In the genomic region with DNA sequence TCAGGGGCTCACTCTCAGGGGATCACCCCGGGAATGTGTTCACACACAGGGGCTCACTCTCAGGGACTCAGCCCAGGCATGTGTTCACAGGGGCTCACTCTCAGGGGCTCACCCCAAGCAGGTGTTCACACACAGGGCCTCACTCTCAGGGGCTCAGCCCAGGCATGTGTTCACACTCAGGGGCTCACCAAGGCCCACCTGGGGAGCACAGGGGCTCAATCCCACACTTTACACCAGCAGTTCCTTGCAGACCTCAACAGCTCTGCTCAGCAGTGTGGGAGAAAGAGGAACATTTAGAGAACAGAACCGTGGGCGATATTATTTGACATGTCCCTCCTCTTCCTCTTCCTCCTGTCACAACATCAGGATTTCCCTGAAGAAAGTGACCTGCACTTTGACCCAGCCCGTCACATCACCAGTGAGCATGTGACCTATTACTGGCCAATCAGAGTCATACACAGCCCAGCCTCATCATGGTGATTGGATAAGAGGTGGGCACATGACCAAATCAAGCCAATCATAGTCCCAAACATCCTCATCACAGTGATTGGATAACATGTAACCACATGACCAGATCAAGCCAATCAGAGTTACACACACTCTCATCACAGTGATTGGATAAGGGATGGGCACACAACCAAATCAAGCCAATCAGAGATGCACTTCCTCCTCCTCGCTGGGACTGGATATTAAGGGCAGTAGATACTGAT, we compare ENCODE assay signal across 17 cellular contexts.
DNase-seq lines count a peak whose midpoint lies in the region; ATAC-seq and TF ChIP-seq lines count a peak whose summit lies in the region.
"Had no signal": no experiment of that assay in that cellular context is flagged by ENCODE, and none has a peak within 500 bp of the region (broad histone marks: within the 10 kb centered on the region; RNA-seq: fewer than 3 reads in every experiment).

No MANE protein-coding gene starts in this region.

- H2AFZ ChIP-seq in HCT116 (ENCODE audit: low read depth, low read length, poor library complexity, severe bottlenecking), result no peak overlapping the region

- intact Hi-C loops in HCT116 (cut with micrococcal nuclease), result no loop called here

- H3K9me2 ChIP-seq in HCT116 (ENCODE audit: insufficient read depth), result no peaks in the 10 kb centered on the region

- H4K20me1 ChIP-seq in HCT116 (ENCODE audit: insufficient read depth), result no peaks in the 10 kb centered on the region

- H3K79me2 ChIP-seq in HCT116 (ENCODE audit: insufficient read depth, low read length), result no peaks in the 10 kb centered on the region

- RAD21 ChIA-PET in HCT116 (lab: Charles Lee; ENCODE audit: low non-redundant PET in 1 of 2, low total read pairs in 2 of 2, uncharacterized antibody in 2 of 2, unreplicated experiment in 2 of 2), result no interaction called here

- H3K27me3 ChIP-seq in CD8-positive, alpha-beta memory T cell (ENCODE audit: insufficient read depth, low read length, poor library complexity, severe bottlenecking), result no peaks in the 10 kb centered on the region
- H3K27me3 ChIP-seq in HCT116 (ENCODE audit: insufficient read depth, low read length), result 0 out of 2 replicates have a peak, but pooled peaks cover 5% of the 10 kb centered on the region
- H3K27me3 ChIP-seq: SJSA1 had no signal

- H3K27ac Mint-ChIP-seq in CD8-positive, alpha-beta memory T cell, result no peak overlapping the region
- H3K27ac Mint-ChIP-seq: mesothelial cell of epicardium had no signal

- peaks cover 0 to 1% (median 0%) of the 10 kb centered on the region in 3 donors for H3K36me3 Mint-ChIP-seq in CD8-positive, alpha-beta memory T cell
- H3K36me3 Mint-ChIP-seq: mesothelial cell of epicardium had no signal

- CTCF ChIA-PET in CD8-positive, alpha-beta memory T cell (lab: Charles Lee), result no interaction called here
- CTCF ChIA-PET in HCT116 (lab: Charles Lee), result no interaction called here

- no peak for TF ChIP-seq RAD21 in HCT116 (IDR thresholded peaks at IDR 0.05; ENCODE audit: low read depth)

- BruUV-seq in HCT116 (replicated peaks; lab: Mats Ljungman, UMichigan), result no TSS peak

- H3K4me3 ChIP-seq in CD8-positive, alpha-beta memory T cell (ENCODE audit: low read length), result no peak overlapping the region
- no peak overlapping the region for H3K4me3 ChIP-seq in HCT116 (replicated peaks in 1 of 2; ENCODE audit: low read depth in 1 of 2, low read length in 2 of 2)
- H3K4me3 ChIP-seq: SJSA1 had no signal

- peak overlapping the region; percentile 79 for H3K27ac ChIP-seq in CD8-positive, alpha-beta memory T cell (ENCODE audit: low read depth, low read length)
- no peak overlapping the region for H3K27ac ChIP-seq in HCT116 (ENCODE audit: low read depth, low read length)
- H3K27ac ChIP-seq: C4-2B, neutrophil, SJSA1, WERI-Rb-1 had no signal

- TF ChIP-seq POLR2A in HCT116 (IDR thresholded peaks at IDR 0.05; ENCODE audit: borderline replicate concordance, extremely low read depth, insufficient read depth, insufficient read length), result no peak

- no peak overlapping the region for H3K4me2 ChIP-seq in HCT116 (ENCODE audit: low read length)

- H3K27me3 Mint-ChIP-seq in CD8-positive, alpha-beta memory T cell, result peaks cover 16 to 27% of the 10 kb centered on the region in 2 donors

- no peak overlapping the region for H3K9ac ChIP-seq in HCT116 (ENCODE audit: low read length)

- no peak for TF ChIP-seq CTCF in HCT116 (IDR thresholded peaks at IDR 0.05 in 2 of 3, conservative IDR thresholded peaks at IDR 0.05 in 1 of 3; ENCODE audit: borderline replicate concordance in 1 of 3, insufficient read depth in 1 of 3, low read depth in 2 of 3, low read length in 2 of 3)

- DNase-seq in CD8-positive, alpha-beta memory T cell, result no peak
- peak; percentile 21 for DNase-seq in HCT116 (ENCODE audit: low read depth, low spot score)
- peak; percentile 52 for DNase-seq in SK-N-DZ (ENCODE audit: low spot score)
- DNase-seq in iPS-NIHi7 (ENCODE audit: extremely low spot score), result peak; percentile 9
- DNase-seq in ureter (ENCODE audit: low spot score), result no peak
- DNase-seq: activated naive CD4-positive, alpha-beta T cell; cortex of kidney; EL; NCI-H1417 treated with DMSO at 0.1 percent for 48 hours; NCI-H345; WERI-Rb-1 had no signal

- H3K4me1 ChIP-seq in CD8-positive, alpha-beta memory T cell (ENCODE audit: insufficient read depth, low read length), result no peaks in the 10 kb centered on the region
- no peaks in the 10 kb centered on the region for H3K4me1 ChIP-seq in HCT116 (ENCODE audit: control insufficient read depth in 1 of 2, insufficient read depth in 2 of 2, low read length in 2 of 2)
- H3K4me1 ChIP-seq: SJSA1 had no signal

- no peaks in the 10 kb centered on the region for H3K4me1 Mint-ChIP-seq in CD8-positive, alpha-beta memory T cell

- peaks cover 0 to 5% (median 0%) of the 10 kb centered on the region in 5 donors for H3K9me3 Mint-ChIP-seq in CD8-positive, alpha-beta memory T cell
- H3K9me3 Mint-ChIP-seq: mesothelial cell of epicardium had no signal

- ATAC-seq in HCT116 (peak; percentile 75), HG02973 (IDR thresholded peaks at IDR 0.05; ENCODE audit: unreplicated experiment) (no peak), GM21619 (IDR thresholded peaks at IDR 0.05; ENCODE audit: unreplicated experiment) (no peak)

- H3K9me3 ChIP-seq in CD8-positive, alpha-beta memory T cell (ENCODE audit: low read length), result no peaks in the 10 kb centered on the region
- H3K9me3 ChIP-seq in HCT116 (ENCODE audit: control insufficient read depth in 1 of 2, insufficient read depth in 1 of 2, low read depth in 1 of 2, low read length in 2 of 2), result no peaks in the 10 kb centered on the region
- H3K9me3 ChIP-seq: neutrophil, SJSA1 had no signal

- POLR2A ChIA-PET in CD8-positive, alpha-beta memory T cell (lab: Charles Lee), result no interaction called here
- POLR2A ChIA-PET in HCT116 (lab: Charles Lee), result no interaction called here

- H3K36me3 ChIP-seq in CD8-positive, alpha-beta memory T cell (ENCODE audit: insufficient read depth, low read length), result no peaks in the 10 kb centered on the region
- H3K36me3 ChIP-seq in HCT116 (ENCODE audit: control insufficient read depth in 1 of 2, insufficient read depth in 2 of 2, low read length in 2 of 2), result no peaks in the 10 kb centered on the region
- H3K36me3 ChIP-seq: neutrophil, SJSA1, WERI-Rb-1 had no signal

- H3K4me3 Mint-ChIP-seq in CD8-positive, alpha-beta memory T cell, result no peak overlapping the region
- H3K4me3 Mint-ChIP-seq: mesothelial cell of epicardium had no signal

TF ChIP-seq in HCT116, 20 proteins besides CTCF, POLR2A, EP300 and RAD21:
- TF ChIP-seq CEBPB (IDR thresholded peaks at IDR 0.05; ENCODE audit: low read depth) (no peak), ELF1 (IDR thresholded peaks at IDR 0.05; ENCODE audit: borderline replicate concordance, low read depth) (no peak), FOSL1 (IDR thresholded peaks at IDR 0.05; ENCODE audit: low read depth) (no peak), YY1 (IDR thresholded peaks at IDR 0.05; ENCODE audit: extremely low read depth, insufficient replicate concordance, low read depth, low read length) (no peak), SP1 (IDR thresholded peaks at IDR 0.05; ENCODE audit: low read depth) (peak; percentile 33; the same call in 1 of the 2 replicates)
- TF ChIP-seq, protein P1, sequence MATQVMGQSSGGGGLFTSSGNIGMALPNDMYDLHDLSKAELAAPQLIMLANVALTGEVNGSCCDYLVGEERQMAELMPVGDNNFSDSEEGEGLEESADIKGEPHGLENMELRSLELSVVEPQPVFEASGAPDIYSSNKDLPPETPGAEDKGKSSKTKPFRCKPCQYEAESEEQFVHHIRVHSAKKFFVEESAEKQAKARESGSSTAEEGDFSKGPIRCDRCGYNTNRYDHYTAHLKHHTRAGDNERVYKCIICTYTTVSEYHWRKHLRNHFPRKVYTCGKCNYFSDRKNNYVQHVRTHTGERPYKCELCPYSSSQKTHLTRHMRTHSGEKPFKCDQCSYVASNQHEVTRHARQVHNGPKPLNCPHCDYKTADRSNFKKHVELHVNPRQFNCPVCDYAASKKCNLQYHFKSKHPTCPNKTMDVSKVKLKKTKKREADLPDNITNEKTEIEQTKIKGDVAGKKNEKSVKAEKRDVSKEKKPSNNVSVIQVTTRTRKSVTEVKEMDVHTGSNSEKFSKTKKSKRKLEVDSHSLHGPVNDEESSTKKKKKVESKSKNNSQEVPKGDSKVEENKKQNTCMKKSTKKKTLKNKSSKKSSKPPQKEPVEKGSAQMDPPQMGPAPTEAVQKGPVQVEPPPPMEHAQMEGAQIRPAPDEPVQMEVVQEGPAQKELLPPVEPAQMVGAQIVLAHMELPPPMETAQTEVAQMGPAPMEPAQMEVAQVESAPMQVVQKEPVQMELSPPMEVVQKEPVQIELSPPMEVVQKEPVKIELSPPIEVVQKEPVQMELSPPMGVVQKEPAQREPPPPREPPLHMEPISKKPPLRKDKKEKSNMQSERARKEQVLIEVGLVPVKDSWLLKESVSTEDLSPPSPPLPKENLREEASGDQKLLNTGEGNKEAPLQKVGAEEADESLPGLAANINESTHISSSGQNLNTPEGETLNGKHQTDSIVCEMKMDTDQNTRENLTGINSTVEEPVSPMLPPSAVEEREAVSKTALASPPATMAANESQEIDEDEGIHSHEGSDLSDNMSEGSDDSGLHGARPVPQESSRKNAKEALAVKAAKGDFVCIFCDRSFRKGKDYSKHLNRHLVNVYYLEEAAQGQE (IDR thresholded peaks at IDR 0.05; ENCODE audit: low read depth), result no peak

Comparison
In these comparisons a context has a peak if more than half of its experiments do, and no peak if none do; other contexts are left out.
1. DNase-seq: peak in HCT116 (single experiment), SK-N-DZ (single experiment) and iPS-NIHi7 (single experiment); none in CD8-positive, alpha-beta memory T cell (0 of 5) and ureter (single experiment).